In genomic region chr10:71308244-71308643, GRCh38 we compare ENCODE assay signal across 23 cellular contexts.
"Had no signal": no experiment of that assay in that cellular context is flagged by ENCODE, and none has a peak within 500 bp of the region (broad histone marks: within the 10 kb centered on the region; RNA-seq: fewer than 3 reads in every experiment).

No MANE protein-coding gene starts in this region.

- H3K9me3 Mint-ChIP-seq: naive thymus-derived CD8-positive, alpha-beta T cell; nephron progenitor cell; neural progenitor cell; stimulated activated effector memory CD8-positive, alpha-beta T cell treated with anti-CD3 and anti-CD28 coated beads, Interleukin-12 subunit alpha, Interleukin-12 subunit beta, amount 100 ng/mL, for 72 hours; stimulated activated naive CD8-positive, alpha-beta T cell treated with anti-CD3 and anti-CD28 coated beads, Interleukin-15, Interleukin-2, amounts not matched to agents 100 ng/mL and 50 ng/mL, for 24 hours had no signal

- H3K79me2 ChIP-seq: hepatocyte had no signal

- H3K4me3 ChIP-seq: heart right ventricle, hepatocyte, lower lobe of right lung, neural progenitor cell, ovary, right atrium auricular region, skin epidermis, suprapubic skin, thoracic aorta, transverse colon, upper lobe of right lung, uterus had no signal

- H3K4me1 ChIP-seq: lower lobe of right lung, neural progenitor cell, upper lobe of right lung, uterus had no signal

- H3K27ac Mint-ChIP-seq: nephron progenitor cell; neural progenitor cell; progenitor cell of endocrine pancreas; stimulated activated effector memory CD8-positive, alpha-beta T cell treated with anti-CD3 and anti-CD28 coated beads, Interleukin-12 subunit alpha, Interleukin-12 subunit beta, amount 100 ng/mL, for 72 hours; stimulated activated naive CD8-positive, alpha-beta T cell treated with anti-CD3 and anti-CD28 coated beads, Interleukin-15, Interleukin-2, amounts not matched to agents 100 ng/mL and 50 ng/mL, for 24 hours had no signal

- H2AFZ ChIP-seq: hepatocyte, neural progenitor cell had no signal

- H3K4me3 Mint-ChIP-seq: naive thymus-derived CD8-positive, alpha-beta T cell; nephron progenitor cell; neural progenitor cell; stimulated activated effector memory CD8-positive, alpha-beta T cell treated with anti-CD3 and anti-CD28 coated beads, Interleukin-12 subunit alpha, Interleukin-12 subunit beta, amount 100 ng/mL, for 72 hours; stimulated activated naive CD8-positive, alpha-beta T cell treated with anti-CD3 and anti-CD28 coated beads, Interleukin-15, Interleukin-2, amounts not matched to agents 100 ng/mL and 50 ng/mL, for 24 hours had no signal

- H3K4me2 ChIP-seq: hepatocyte, neural progenitor cell had no signal

- H3K9me3 ChIP-seq: heart right ventricle, lower lobe of right lung, ovary, right atrium auricular region, suprapubic skin, thoracic aorta, transverse colon, upper lobe of right lung, uterus had no signal

- H3K36me3 ChIP-seq: lower lobe of right lung, neural progenitor cell, ovary, right atrium auricular region, suprapubic skin, thoracic aorta, transverse colon, upper lobe of right lung, uterus had no signal

- DNase-seq: heart right ventricle; islet precursor cell; left ventricle myocardium superior; lower lobe of right lung; mammary epithelial cell; mesenchymal stem cell; naive thymus-derived CD8-positive, alpha-beta T cell; nephron progenitor cell; stimulated activated CD4-positive, alpha-beta T cell treated with anti-CD3 and anti-CD28 coated beads, Interleukin-4, amount 100 ng/mL, for 24 hours; stimulated activated naive CD4-positive, alpha-beta T cell; transverse colon; upper lobe of right lung; uterus had no signal

- ATAC-seq: naive thymus-derived CD8-positive, alpha-beta T cell; stimulated activated effector memory CD8-positive, alpha-beta T cell treated with anti-CD3 and anti-CD28 coated beads, Interleukin-12 subunit alpha, Interleukin-12 subunit beta, amount 100 ng/mL, for 72 hours had no signal

- H3K27me3 ChIP-seq: heart right ventricle, hepatocyte, ovary, right atrium auricular region, suprapubic skin, transverse colon, upper lobe of right lung, uterus had no signal

- H3K4me1 Mint-ChIP-seq: neural progenitor cell; stimulated activated effector memory CD8-positive, alpha-beta T cell treated with anti-CD3 and anti-CD28 coated beads, Interleukin-12 subunit alpha, Interleukin-12 subunit beta, amount 100 ng/mL, for 72 hours had no signal

- H3K36me3 Mint-ChIP-seq: naive thymus-derived CD8-positive, alpha-beta T cell; neural progenitor cell; stimulated activated effector memory CD8-positive, alpha-beta T cell treated with anti-CD3 and anti-CD28 coated beads, Interleukin-12 subunit alpha, Interleukin-12 subunit beta, amount 100 ng/mL, for 72 hours had no signal

- H3K27ac ChIP-seq: heart right ventricle, hepatocyte, lower lobe of right lung, neural progenitor cell, ovary, right atrium auricular region, suprapubic skin, thoracic aorta, transverse colon, upper lobe of right lung, uterus had no signal
